In the genomic region with DNA sequence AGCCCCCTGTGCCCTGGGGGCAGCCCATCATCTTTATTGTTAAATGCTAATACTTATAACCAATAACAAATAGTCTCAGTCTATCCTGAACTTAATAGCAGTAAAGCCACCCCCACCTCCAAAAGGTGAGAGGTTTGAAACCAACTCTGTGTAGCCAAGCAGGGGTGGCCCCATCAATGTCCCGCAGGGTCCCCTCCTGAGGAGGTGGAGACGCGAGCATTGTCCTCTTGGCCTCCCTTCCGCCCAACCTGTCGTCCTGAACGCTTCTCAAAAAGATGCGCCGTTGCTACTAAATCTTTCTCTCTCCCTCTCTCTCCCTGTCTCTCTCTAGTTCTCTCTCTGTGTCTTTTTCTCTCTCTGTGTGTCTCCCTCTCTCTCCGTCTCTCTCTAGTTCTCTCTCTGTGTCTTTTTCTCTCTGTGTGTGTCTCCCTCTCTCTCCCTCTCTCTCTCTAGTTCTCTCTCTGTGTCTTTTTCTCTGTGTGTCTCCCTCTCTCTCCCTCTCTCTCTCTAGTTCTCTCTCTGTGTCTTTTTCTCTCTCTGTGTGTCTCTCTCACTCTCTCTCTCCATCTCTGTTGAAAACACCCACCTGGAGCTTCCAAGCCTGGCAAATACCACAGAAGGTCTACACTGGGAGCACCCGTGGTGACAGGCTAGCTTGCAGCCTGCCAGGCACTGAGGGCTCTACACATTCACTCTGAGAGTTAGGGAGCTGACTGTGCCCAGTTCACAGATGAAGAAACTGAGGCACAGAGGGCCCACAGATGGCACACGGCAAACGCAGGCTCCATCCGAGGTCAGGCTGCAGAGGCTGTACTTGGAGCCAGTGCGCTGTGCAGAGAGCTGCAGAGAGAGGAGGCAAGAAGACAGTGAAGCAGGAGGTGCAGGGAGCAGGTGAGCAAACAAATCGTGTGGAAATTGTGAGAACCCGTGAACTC, we compare ENCODE assay signal across 23 cellular contexts.
DNase-seq lines count a peak whose midpoint lies in the region; ATAC-seq, FAIRE-seq and TF ChIP-seq lines count a peak whose summit lies in the region.
"Had no signal": no experiment of that assay in that cellular context is flagged by ENCODE, and none has a peak within 500 bp of the region (broad histone marks: within the 10 kb centered on the region; RNA-seq: fewer than 3 reads in every experiment).

No MANE protein-coding gene starts in this region.

- H3K4me1 ChIP-seq in astrocyte (ENCODE audit: insufficient read depth, low read length), result peaks cover 36% of the 10 kb centered on the region

- peak overlapping the region; percentile 86 for H3K27ac Mint-ChIP-seq in astrocyte (ENCODE audit: unreplicated experiment)
- no peak overlapping the region for H3K27ac Mint-ChIP-seq in nephron progenitor cell
- H3K27ac Mint-ChIP-seq in type B pancreatic cell, result peak overlapping the region; percentile 50
- H3K27ac Mint-ChIP-seq: CD4-positive, alpha-beta T cell had no signal

- H3K27me3 Mint-ChIP-seq in astrocyte (ENCODE audit: low read depth, unreplicated experiment) (peaks cover 36% of the 10 kb centered on the region), nephron progenitor cell (ENCODE audit: low read depth, poor library complexity) (peaks cover 9% of the 10 kb centered on the region), type B pancreatic cell (peaks cover 36% of the 10 kb centered on the region)
- H3K27me3 Mint-ChIP-seq: CD4-positive, alpha-beta T cell had no signal

- H3K4me1 Mint-ChIP-seq in astrocyte (ENCODE audit: low read depth, unreplicated experiment), result peaks cover 9% of the 10 kb centered on the region
- peaks cover 85% of the 10 kb centered on the region for H3K4me1 Mint-ChIP-seq in nephron progenitor cell
- peaks cover 50% of the 10 kb centered on the region for H3K4me1 Mint-ChIP-seq in type B pancreatic cell (ENCODE audit: unreplicated experiment)

- no peaks in the 10 kb centered on the region for H3K79me2 ChIP-seq in astrocyte (ENCODE audit: insufficient read depth, low read length)

- TF ChIP-seq CTCF in astrocyte (IDR thresholded peaks at IDR 0.05; ENCODE audit: insufficient read depth, low read depth, low read length) (no peak), nephron progenitor cell (IDR thresholded peaks at IDR 0.05) (no peak), type B pancreatic cell (conservative IDR thresholded peaks at IDR 0.05) (no peak), omental fat pad (IDR thresholded peaks at IDR 0.05) (no peak)

- no peaks in the 10 kb centered on the region for H4K20me1 ChIP-seq in astrocyte (ENCODE audit: insufficient read depth, low read length)
- H4K20me1 ChIP-seq: BLaER1 had no signal

- H3K4me3 Mint-ChIP-seq in astrocyte (ENCODE audit: unreplicated experiment), result no peak overlapping the region
- H3K4me3 Mint-ChIP-seq in nephron progenitor cell, result peak overlapping the region; percentile 33
- no peak overlapping the region for H3K4me3 Mint-ChIP-seq in type B pancreatic cell
- H3K4me3 Mint-ChIP-seq: CD4-positive, alpha-beta T cell had no signal

- H3K27ac ChIP-seq in astrocyte (ENCODE audit: low read depth, low read length), result no peak overlapping the region
- H3K27ac ChIP-seq: BLaER1, SJSA1 had no signal

- no peak for FAIRE-seq in astrocyte (lab: Jason Lieb, UNC)
- FAIRE-seq: G401.6, GM12892, K562, RCC 7860 had no signal

- ATAC-seq in omental fat pad (ENCODE audit: low FRiP score) (no peak), GM19467 (IDR thresholded peaks at IDR 0.05; ENCODE audit: unreplicated experiment) (no peak)
- ATAC-seq: K562 had no signal

- H3K9me3 Mint-ChIP-seq in astrocyte (ENCODE audit: unreplicated experiment) (peaks cover 2% of the 10 kb centered on the region), nephron progenitor cell (peaks cover 11% of the 10 kb centered on the region), type B pancreatic cell (peaks cover 4% of the 10 kb centered on the region)

- H3K27me3 ChIP-seq in H7 (ENCODE audit: control insufficient read depth, insufficient read depth, low read length) (no peaks in the 10 kb centered on the region), astrocyte (ENCODE audit: insufficient read depth, low read length) (no peaks in the 10 kb centered on the region)
- H3K27me3 ChIP-seq: BLaER1, SJSA1 had no signal

- H3K4me2 ChIP-seq in astrocyte (ENCODE audit: low read length), result no peak overlapping the region
- H3K4me2 ChIP-seq: BLaER1 had no signal

- peaks cover 4% of the 10 kb centered on the region for H3K36me3 Mint-ChIP-seq in astrocyte (ENCODE audit: low read depth, unreplicated experiment)
- peaks cover 12% of the 10 kb centered on the region for H3K36me3 Mint-ChIP-seq in nephron progenitor cell (ENCODE audit: low read depth)
- peaks cover 6% of the 10 kb centered on the region for H3K36me3 Mint-ChIP-seq in type B pancreatic cell

- H3K36me3 ChIP-seq in H7 (replicated peaks; ENCODE audit: control insufficient read depth, insufficient read depth, low read length), result no peaks in the 10 kb centered on the region
- H3K36me3 ChIP-seq in astrocyte (ENCODE audit: insufficient read depth, low read length), result no peaks in the 10 kb centered on the region
- H3K36me3 ChIP-seq: BLaER1, SJSA1 had no signal

- peaks cover 3% of the 10 kb centered on the region for H3K9me3 ChIP-seq in astrocyte (ENCODE audit: insufficient read depth, low read depth, low read length)
- H3K9me3 ChIP-seq: BLaER1, Caco-2, SJSA1 had no signal

- H3K4me3 ChIP-seq in H7 (ENCODE audit: insufficient read depth, low read depth, low read length) (no peak overlapping the region), astrocyte (ENCODE audit: insufficient read depth, low read depth, low read length) (no peak overlapping the region)
- H3K4me3 ChIP-seq: BLaER1, K562, SJSA1 had no signal

- no peak overlapping the region for H2AFZ ChIP-seq in astrocyte (ENCODE audit: low read depth, low read length)

- H3K9ac ChIP-seq in astrocyte (ENCODE audit: low read length), result no peak overlapping the region
- H3K9ac ChIP-seq: BLaER1 had no signal

- peak; percentile 13 for DNase-seq in H7
- no peak for DNase-seq in astrocyte (ENCODE audit: low read depth)
- DNase-seq in nephron progenitor cell, result no peak
- DNase-seq in type B pancreatic cell (ENCODE audit: extremely low spot score, unreplicated experiment), result no peak
- DNase-seq in AG08395 (ENCODE audit: low spot score), result no peak
- DNase-seq in omental fat pad (ENCODE audit: low spot score), result no peak
- DNase-seq: Caco-2; CD4-positive, alpha-beta T cell; DMS 273 treated with DMSO at 0.1 percent for 48 hours; NCI-H1092; NCI-H1436 treated with DMSO at 0.1 percent for 48 hours; NCI-H2029 treated with DMSO at 0.1 percent for 48 hours; NCI-H226; NCI-H510A treated with DMSO at 0.1 percent for 48 hours; NCI-H82; OCI-M1 had no signal
